In genomic region chr2:588041-588645, GRCh38 we compare ENCODE assay signal across 31 cellular contexts.
DNase-seq lines count a peak whose midpoint lies in the region; ATAC-seq, FAIRE-seq and TF ChIP-seq lines count a peak whose summit lies in the region.
"Had no signal": no experiment of that assay in that cellular context is flagged by ENCODE, and none has a peak within 500 bp of the region (broad histone marks: within the 10 kb centered on the region; RNA-seq: fewer than 3 reads in every experiment).

No MANE protein-coding gene starts in this region.

- peaks cover 13% of the 10 kb centered on the region for H3K4me1 Mint-ChIP-seq in stimulated activated naive CD8-positive, alpha-beta T cell treated with anti-CD3 and anti-CD28 coated beads, Interleukin-15, amount 100 ng/mL, for 72 hours
- peaks cover 22% of the 10 kb centered on the region for H3K4me1 Mint-ChIP-seq in progenitor cell of endocrine pancreas (ENCODE audit: low read depth)
- H3K4me1 Mint-ChIP-seq in activated naive CD4-positive, alpha-beta T cell treated with anti-CD3 and anti-CD28 coated beads, Interleukin-2, amount 10 ng/mL, durations not matched to agents 7 days and 5 days: peaks cover 14% of the 10 kb centered on the region

- intact Hi-C loops in kidney (cut with DNase I): no loop called here

- TF ChIP-seq CTCF in kidney (IDR thresholded peaks at IDR 0.05; ENCODE audit: borderline replicate concordance, extremely low read depth, insufficient read depth) (no peak), progenitor cell of endocrine pancreas (IDR thresholded peaks at IDR 0.05; ENCODE audit: unreplicated experiment) (no peak)

- peak; percentile 14 for ATAC-seq in stimulated activated naive CD8-positive, alpha-beta T cell treated with anti-CD3 and anti-CD28 coated beads, Interleukin-15, amount 100 ng/mL, for 72 hours
- no peak for ATAC-seq in stimulated activated naive CD8-positive, alpha-beta T cell treated with anti-CD3 and anti-CD28 coated beads, Interleukin-15, Interleukin-2, amounts not matched to agents 100 U/mL and 50 U/mL, for 24 hours
- ATAC-seq in GM21529 (IDR thresholded peaks at IDR 0.05; ENCODE audit: unreplicated experiment): no peak

- peaks cover 50% of the 10 kb centered on the region for H3K27me3 Mint-ChIP-seq in stimulated activated naive CD8-positive, alpha-beta T cell treated with anti-CD3 and anti-CD28 coated beads, Interleukin-15, amount 100 ng/mL, for 72 hours
- no peaks in the 10 kb centered on the region for H3K27me3 Mint-ChIP-seq in progenitor cell of endocrine pancreas
- H3K27me3 Mint-ChIP-seq in activated naive CD4-positive, alpha-beta T cell treated with anti-CD3 and anti-CD28 coated beads, Interleukin-2, amount 10 ng/mL, durations not matched to agents 7 days and 5 days: peaks cover 52% of the 10 kb centered on the region

- no peak overlapping the region for H3K9ac ChIP-seq in kidney (ENCODE audit: low read length in 2 of 2)
- H3K9ac ChIP-seq: BLaER1 treated with 17β-estradiol and CSF1 and Interleukin-3, amounts not matched to agents 10 nM and 100 nM; GM23248 had no signal

- DNase-seq in stimulated activated naive CD8-positive, alpha-beta T cell treated with anti-CD3 and anti-CD28 coated beads, Interleukin-15, amount 100 ng/mL, for 72 hours: no peak
- no peak for DNase-seq in stimulated activated naive CD8-positive, alpha-beta T cell treated with anti-CD3 and anti-CD28 coated beads, Interleukin-15, Interleukin-2, amounts not matched to agents 100 U/mL and 50 U/mL, for 24 hours
- peak; percentile 66 for DNase-seq in kidney
- no peak for DNase-seq in progenitor cell of endocrine pancreas (ENCODE audit: low spot score, unreplicated experiment)
- no peak for DNase-seq in activated naive CD4-positive, alpha-beta T cell treated with anti-CD3 and anti-CD28 coated beads, Interleukin-2, amount 10 ng/mL, durations not matched to agents 7 days and 5 days
- no peak for DNase-seq in NCI-H1694 (lab: John Stamatoyannopoulos, UW)
- DNase-seq: AML-193; CD4-positive, alpha-beta memory T cell; COR-L47; DMS53; GM23248; HFFc6; KG1; MM.1S; NCI-H1048; NCI-H1417; NCI-H1694 treated with DMSO at 0.1 percent for 48 hours; NCI-H2081 treated with DMSO at 0.1 percent for 48 hours; NCI-H2171; NCI-H226; NCI-H510A; NCI-H69; SHP77 treated with DMSO at 0.1 percent for 48 hours had no signal

- H3K36me3 Mint-ChIP-seq in progenitor cell of endocrine pancreas (ENCODE audit: insufficient read depth): no peaks in the 10 kb centered on the region
- H3K36me3 Mint-ChIP-seq in activated naive CD4-positive, alpha-beta T cell treated with anti-CD3 and anti-CD28 coated beads, Interleukin-2, amount 10 ng/mL, durations not matched to agents 7 days and 5 days: no peaks in the 10 kb centered on the region
- H3K36me3 Mint-ChIP-seq: CD4-positive, alpha-beta memory T cell had no signal

- FAIRE-seq in kidney (lab: Jason Lieb, UNC): no peak
- FAIRE-seq: A549, GM18507, HTR-8/SVneo had no signal

- no peak overlapping the region for H3K4me3 ChIP-seq in kidney (ENCODE audit: low read length in 2 of 2)
- H3K4me3 ChIP-seq: A549; BLaER1 treated with 17β-estradiol and CSF1 and Interleukin-3, amounts not matched to agents 10 nM and 100 nM; GM23248; HAP-1; SK-N-MC had no signal

- no peaks in the 10 kb centered on the region for H3K4me1 ChIP-seq in kidney (ENCODE audit: control insufficient read depth in 1 of 2, insufficient read depth in 1 of 2, low read depth in 1 of 2, low read length in 2 of 2)
- H3K4me1 ChIP-seq: A549 had no signal

- H3K27ac ChIP-seq in kidney (ENCODE audit: low read depth in 2 of 2, low read length in 2 of 2): no peak overlapping the region
- H3K27ac ChIP-seq: A549; BLaER1 treated with 17β-estradiol and CSF1 and Interleukin-3, amounts not matched to agents 10 nM and 100 nM; GM23248; RWPE1; SK-N-MC had no signal

- H3K4me3 Mint-ChIP-seq in stimulated activated naive CD8-positive, alpha-beta T cell treated with anti-CD3 and anti-CD28 coated beads, Interleukin-15, amount 100 ng/mL, for 72 hours: no peak overlapping the region
- no peak overlapping the region for H3K4me3 Mint-ChIP-seq in progenitor cell of endocrine pancreas (ENCODE audit: low read depth)
- H3K4me3 Mint-ChIP-seq in activated naive CD4-positive, alpha-beta T cell treated with anti-CD3 and anti-CD28 coated beads, Interleukin-2, amount 10 ng/mL, durations not matched to agents 7 days and 5 days: no peak overlapping the region
- H3K4me3 Mint-ChIP-seq: CD4-positive, alpha-beta memory T cell; HFFc6 had no signal

- no peaks in the 10 kb centered on the region for H3K9me3 Mint-ChIP-seq in stimulated activated naive CD8-positive, alpha-beta T cell treated with anti-CD3 and anti-CD28 coated beads, Interleukin-15, amount 100 ng/mL, for 72 hours
- peaks cover 1% of the 10 kb centered on the region for H3K9me3 Mint-ChIP-seq in progenitor cell of endocrine pancreas (ENCODE audit: low read depth)
- H3K9me3 Mint-ChIP-seq in activated naive CD4-positive, alpha-beta T cell treated with anti-CD3 and anti-CD28 coated beads, Interleukin-2, amount 10 ng/mL, durations not matched to agents 7 days and 5 days: peaks cover 2% of the 10 kb centered on the region
- H3K9me3 Mint-ChIP-seq: CD4-positive, alpha-beta memory T cell had no signal

- CTCF ChIA-PET in activated naive CD4-positive, alpha-beta T cell treated with anti-CD3 and anti-CD28 coated beads, Interleukin-2, amount 10 ng/mL, durations not matched to agents 7 days and 5 days (lab: Charles Lee): no interaction called here

- no peak overlapping the region for H3K27ac Mint-ChIP-seq in stimulated activated naive CD8-positive, alpha-beta T cell treated with anti-CD3 and anti-CD28 coated beads, Interleukin-15, amount 100 ng/mL, for 72 hours
- peak overlapping the region; percentile 97 for H3K27ac Mint-ChIP-seq in progenitor cell of endocrine pancreas
- H3K27ac Mint-ChIP-seq in activated naive CD4-positive, alpha-beta T cell treated with anti-CD3 and anti-CD28 coated beads, Interleukin-2, amount 10 ng/mL, durations not matched to agents 7 days and 5 days: no peak overlapping the region
- H3K27ac Mint-ChIP-seq: CD4-positive, alpha-beta memory T cell; HFFc6 had no signal

- no peaks in the 10 kb centered on the region for H3K36me3 ChIP-seq in kidney (ENCODE audit: control insufficient read depth in 1 of 2, insufficient read depth in 2 of 2, low read length in 2 of 2)
- H3K36me3 ChIP-seq: BLaER1 treated with 17β-estradiol and CSF1 and Interleukin-3, amounts not matched to agents 10 nM and 100 nM; HAP-1 had no signal

- H3K9me3 ChIP-seq in kidney (ENCODE audit: control insufficient read depth in 1 of 2, low read length in 2 of 2): no peaks in the 10 kb centered on the region
- H3K9me3 ChIP-seq: A549; BLaER1 treated with 17β-estradiol and CSF1 and Interleukin-3, amounts not matched to agents 10 nM and 100 nM; HAP-1 had no signal
